ENCODE assay signal across 8 cellular contexts in the genomic region with DNA sequence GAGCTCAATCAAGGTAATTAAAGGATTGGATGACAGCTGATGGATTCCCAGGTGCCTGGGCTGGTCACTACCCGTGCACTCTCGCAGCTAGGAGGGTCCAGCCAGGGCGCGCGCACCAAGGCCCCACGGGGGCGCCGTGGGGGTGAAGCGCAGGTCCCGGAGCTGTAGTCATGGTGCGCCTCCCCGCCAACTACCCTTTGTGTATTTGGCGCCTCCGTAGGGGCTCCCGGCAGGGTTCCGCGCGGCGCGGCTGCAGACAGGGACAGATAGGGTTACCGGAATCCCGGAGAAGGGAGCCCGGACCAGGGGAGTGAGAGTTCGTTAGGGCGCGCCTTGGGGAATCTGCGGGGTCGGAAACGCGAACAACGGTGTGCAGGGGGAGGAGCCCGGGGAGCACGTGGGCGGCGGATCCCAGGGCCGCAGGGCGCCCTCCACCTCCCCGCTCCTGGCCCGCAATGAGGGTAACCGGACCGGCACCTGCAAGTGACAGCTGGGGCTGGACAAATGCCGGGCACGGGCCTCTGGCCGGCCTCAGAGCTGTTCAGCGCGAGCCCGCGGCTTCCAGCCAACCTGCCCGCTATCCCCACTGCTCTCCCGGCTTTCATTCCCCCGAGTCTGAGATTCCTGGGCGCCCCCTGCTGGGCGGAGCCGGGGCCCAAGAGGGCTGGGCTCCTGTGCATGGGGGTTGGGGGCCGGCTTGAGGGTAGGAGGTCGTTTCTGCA. TPM values are rescaled to one million over a fixed set of nuclear protein-coding genes. Genes with fewer than 3 reads are reported as not detected.
DNase-seq lines count a peak whose midpoint lies in the region; ATAC-seq, FAIRE-seq and TF ChIP-seq lines count a peak whose summit lies in the region.

No MANE protein-coding gene starts in this region.

- no peak overlapping the region for H3K4ac ChIP-seq in IMR-90 (ENCODE audit: low read depth, low read length)

- no peak overlapping the region for H2BK20ac ChIP-seq in IMR-90 (ENCODE audit: low read depth, low read length)

- intact Hi-C loops in IMR-90 (cut with micrococcal nuclease), result loop anchor here (1.0 to 5.0 kb wide), 4 partner anchors 49 to 152 kb away; a partner anchor contains a TSS

- dilution Hi-C loops in IMR-90 (cut with HindIII; ENCODE audit: low sequenced_read_pairs, unreplicated experiment), result no loop called here

- peaks cover 33% of the 10 kb centered on the region for H3F3A ChIP-seq in neural progenitor cell (ENCODE audit: low read depth)

- no peaks in the 10 kb centered on the region for H3K9me3 ChIP-seq in IMR-90 (ENCODE audit: control insufficient read depth, insufficient read depth, low read length)
- no peaks in the 10 kb centered on the region for H3K9me3 ChIP-seq in RWPE2 (ENCODE audit: severe bottlenecking)
- H3K9me3 ChIP-seq in neural progenitor cell (ENCODE audit: low read depth), result no peaks in the 10 kb centered on the region
- no peaks in the 10 kb centered on the region for H3K9me3 ChIP-seq in stomach smooth muscle (ENCODE audit: control insufficient read depth in 2 of 2, low read length in 2 of 2)

- no peak overlapping the region for H2BK5ac ChIP-seq in IMR-90 (ENCODE audit: low read depth, low read length, poor library complexity, severe bottlenecking)

- H3K4me3 Mint-ChIP-seq in neural progenitor cell, result peak overlapping the region; percentile 80

- TF ChIP-seq POLR2A in GM12891 (IDR thresholded peaks at IDR 0.05; ENCODE audit: low read depth, low read length) (no peak), IMR-90 (IDR thresholded peaks at IDR 0.05; ENCODE audit: low read depth, low read length) (no peak)

- ATAC-seq in IMR-90 (ENCODE audit: low read depth) (peak; percentile 94), RWPE2 (ENCODE audit: low read depth) (peak; percentile 80), foreskin keratinocyte (peak; percentile 72), HG03520 (IDR thresholded peaks at IDR 0.05; ENCODE audit: unreplicated experiment) (no peak)

- H3K9ac ChIP-seq in IMR-90 (ENCODE audit: low read depth, low read length) (0 out of 2 replicates have a peak overlapping the region, but pooled peaks have one; percentile 6), neural progenitor cell (no peak overlapping the region), stomach smooth muscle (ENCODE audit: low read length in 2 of 2) (peak overlapping the region in 1 of 2 donors; percentile 53)

- H3K36me3 Mint-ChIP-seq in neural progenitor cell, result no peaks in the 10 kb centered on the region

- no peak overlapping the region for H2AK5ac ChIP-seq in IMR-90 (ENCODE audit: low read depth, low read length)

- H4K91ac ChIP-seq in IMR-90 (ENCODE audit: insufficient read depth, low read depth, low read length), result no peak overlapping the region

- H3K56ac ChIP-seq in IMR-90 (ENCODE audit: extremely low read depth, insufficient read depth, low read length), result no peak overlapping the region

- H3K4me1 Mint-ChIP-seq in neural progenitor cell, result peaks cover 17% of the 10 kb centered on the region

- 0 out of 2 replicates have a peak overlapping the region, but pooled peaks have one; percentile 3 for H3K23ac ChIP-seq in IMR-90 (ENCODE audit: low read depth, low read length)

- 0% methylated on average over 25 of the region's 56 CpGs; no CpG with 5 or more reads in 1 of the 2 experiments for WGBS in IMR-90 (ENCODE audit: extremely low coverage in 2 of 2, insufficient read length in 1 of 2), 2 experiments

- no peak overlapping the region for H3K18ac ChIP-seq in IMR-90 (ENCODE audit: low read depth, low read length)

- TF ChIP-seq CTCF in IMR-90 (conservative IDR thresholded peaks at IDR 0.05; ENCODE audit: low read depth, low read length) (peak; percentile 84), RWPE2 (IDR thresholded peaks at IDR 0.05; ENCODE audit: poor library complexity, severe bottlenecking) (peak; percentile 86), foreskin keratinocyte (conservative IDR thresholded peaks at IDR 0.05) (peak; percentile 85), neural progenitor cell (IDR thresholded peaks at IDR 0.05) (peak; percentile 77)

- H3K36me3 ChIP-seq in IMR-90 (ENCODE audit: control insufficient read depth, insufficient read depth, low read length), result no peaks in the 10 kb centered on the region
- no peaks in the 10 kb centered on the region for H3K36me3 ChIP-seq in RWPE2 (ENCODE audit: low read depth)
- H3K36me3 ChIP-seq in neural progenitor cell, result no peaks in the 10 kb centered on the region
- H3K36me3 ChIP-seq in stomach smooth muscle (ENCODE audit: control insufficient read depth in 2 of 2, insufficient read depth in 2 of 2, low read length in 2 of 2), result no peaks in the 10 kb centered on the region

- in situ Hi-C loops in IMR-90 (cut with MboI; ENCODE audit: low sequenced_read_pairs), result loop anchor here (5.0 kb wide), 1 partner anchor 154 kb away; no protein-coding TSS in a partner anchor

- H4K5ac ChIP-seq in IMR-90 (ENCODE audit: low read depth, low read length), result no peak overlapping the region

- H3K27ac ChIP-seq in IMR-90 (ENCODE audit: insufficient read depth, low read length) (no peak overlapping the region), RWPE2 (ENCODE audit: poor library complexity, severe bottlenecking) (no peak overlapping the region), foreskin keratinocyte (no peak overlapping the region), neural progenitor cell (peak overlapping the region; percentile 60), stomach smooth muscle (ENCODE audit: low read length) (no peak overlapping the region)

- peak overlapping the region in 1 of 2 experiments; percentile 54; a peak in 1 of 4 replicates for H4K8ac ChIP-seq in IMR-90 (ENCODE audit: low read depth in 2 of 2, low read length in 2 of 2)

- H3K14ac ChIP-seq in IMR-90 (replicated peaks; ENCODE audit: low read depth, low read length), result no peak overlapping the region

- FAIRE-seq in GM12891 (lab: Jason Lieb, UNC), result peak; percentile 90

- H3K9me3 Mint-ChIP-seq in neural progenitor cell, result no peaks in the 10 kb centered on the region

- TF ChIP-seq RAD21 in IMR-90 (IDR thresholded peaks at IDR 0.05; ENCODE audit: low read length), result peak; percentile 76

- no peaks in the 10 kb centered on the region; a peak in 1 of 4 replicates for H3K79me1 ChIP-seq in IMR-90 (ENCODE audit: low read depth in 1 of 2, low read length in 2 of 2)

- H2AFZ ChIP-seq in IMR-90 (replicated peaks; ENCODE audit: low read length, poor library complexity) (peak overlapping the region; percentile 94), neural progenitor cell (replicated peaks) (peak overlapping the region; percentile 65)

- no peaks in the 10 kb centered on the region for H3K79me2 ChIP-seq in neural progenitor cell (ENCODE audit: low read depth)

- peak; percentile 81 for DNase-seq in GM12891 (ENCODE audit: insufficient read length, low spot score)
- DNase-seq in IMR-90, result peak; percentile 49
- no peak for DNase-seq in RWPE2 (ENCODE audit: low spot score)
- DNase-seq in activated gamma-delta T cell treated with Interleukin-2 at 50 U/mL for 16 hours, result peak; percentile 57
- DNase-seq in foreskin keratinocyte, result peak in 1 of 2 donors; percentile 43
- peak; percentile 92 for DNase-seq in neural progenitor cell (ENCODE audit: low spot score)

- H3K4me3 ChIP-seq in IMR-90 (ENCODE audit: insufficient read depth, low read depth, low read length) (peak overlapping the region; percentile 35), RWPE2 (ENCODE audit: severe bottlenecking) (peak overlapping the region; percentile 36), neural progenitor cell (peak overlapping the region; percentile 58), stomach smooth muscle (ENCODE audit: low read length in 2 of 2) (peak overlapping the region; percentile 60 to 77)

- H3K4me2 ChIP-seq in IMR-90 (ENCODE audit: low read depth, low read length), result peak overlapping the region; percentile 66
- H3K4me2 ChIP-seq in neural progenitor cell, result peak overlapping the region; percentile 91

- no peak overlapping the region for H2BK15ac ChIP-seq in IMR-90 (ENCODE audit: low read depth, low read length)

- H3K9me1 ChIP-seq in IMR-90 (ENCODE audit: insufficient read depth, low read length), result peaks cover 3% of the 10 kb centered on the region; the same call in 1 of the 2 replicates

- H3K4me1 ChIP-seq in IMR-90 (ENCODE audit: control insufficient read depth, insufficient read depth, low read length), result no peaks in the 10 kb centered on the region
- H3K4me1 ChIP-seq in RWPE2 (ENCODE audit: insufficient read depth, poor library complexity, severe bottlenecking), result no peaks in the 10 kb centered on the region
- no peaks in the 10 kb centered on the region for H3K4me1 ChIP-seq in foreskin keratinocyte
- H3K4me1 ChIP-seq in neural progenitor cell, result peaks cover 11% of the 10 kb centered on the region
- peaks cover 14% of the 10 kb centered on the region for H3K4me1 ChIP-seq in stomach smooth muscle (ENCODE audit: control insufficient read depth, insufficient read depth, low read length)

- peak overlapping the region; percentile 90 for H2AK9ac ChIP-seq in IMR-90 (replicated peaks; ENCODE audit: low read depth, low read length, poor library complexity)

- no peaks in the 10 kb centered on the region for H3K27me3 Mint-ChIP-seq in neural progenitor cell (ENCODE audit: insufficient read depth, low read depth)

- H3K27me3 ChIP-seq in IMR-90 (ENCODE audit: control insufficient read depth, insufficient read depth, low read length), result no peaks in the 10 kb centered on the region
- no peaks in the 10 kb centered on the region for H3K27me3 ChIP-seq in RWPE2 (ENCODE audit: insufficient read depth, poor library complexity, severe bottlenecking)
- no peaks in the 10 kb centered on the region for H3K27me3 ChIP-seq in foreskin keratinocyte
- no peaks in the 10 kb centered on the region for H3K27me3 ChIP-seq in neural progenitor cell
- H3K27me3 ChIP-seq in stomach smooth muscle (ENCODE audit: control insufficient read depth in 1 of 2, insufficient read depth in 2 of 2, low read length in 2 of 2), result no peaks in the 10 kb centered on the region

- CTCF ChIA-PET in IMR-90 (lab: Yijun Ruan, JAX), result interaction anchor here (0.6 to 1.3 kb wide), 7 partner anchors 8 to 239 kb away, joined by 3 to 5 read pairs (median 3); a partner anchor contains a TSS

- H4K20me1 ChIP-seq in IMR-90 (ENCODE audit: insufficient read depth, low read length) (no peaks in the 10 kb centered on the region; the same call in 1 of the 2 replicates), neural progenitor cell (ENCODE audit: low read depth) (no peaks in the 10 kb centered on the region)

- no peak overlapping the region for H2BK120ac ChIP-seq in IMR-90 (ENCODE audit: low read depth, low read length)

- H3K27ac Mint-ChIP-seq in neural progenitor cell, result peak overlapping the region; percentile 59

- no TSS peak for BruUV-seq in IMR-90 (replicated peaks; lab: Mats Ljungman, UMichigan)

- POLR2A ChIA-PET in IMR-90 (lab: Charles Lee; ENCODE audit: unreplicated experiment), result interaction anchor here (0.5 to 1.2 kb wide), 2 partner anchors 8 to 15 kb away, joined by 4 read pairs; a partner anchor contains a TSS

RNA-seq across cellular contexts. Expression of a gene that starts 3.4 kb away (rescaled TPM):
- polyA plus RNA-seq in GM12891 (2012; ENCODE audit: low read depth, missing spikeins), result 0.36 TPM
- not detected in 2 replicates for total RNA-seq in IMR-90 (2012; rRNA removed)
- 0.09 TPM in 2 replicates for polyA plus RNA-seq in IMR-90 (2012; rRNA removed)
- 0.02 TPM in 1 of 2 replicates, not detected in the other for polyA plus RNA-seq in IMR-90 (2012; cell fraction: cytosol; rRNA removed)
- polyA plus RNA-seq in IMR-90 (2012; cell fraction: nucleus; rRNA removed; ENCODE audit: low replicate concordance), result 0.66 and 0.70 TPM in 2 replicates
- total RNA-seq in foreskin keratinocyte, result not detected in 2 replicates
- polyA plus RNA-seq in foreskin keratinocyte, result not detected in 2 replicates
- 0.22 and 0.56 TPM in 2 replicates for total RNA-seq in neural progenitor cell (ENCODE audit: low replicate concordance)

RNA-seq across cellular contexts. Expression of a gene that starts 8.1 kb away (rescaled TPM):
- polyA plus RNA-seq in GM12891 (2012; ENCODE audit: low read depth, missing spikeins), result 15.6 TPM
- total RNA-seq in IMR-90 (2012; rRNA removed) (1.1 and 3.2 TPM in 2 replicates), foreskin keratinocyte (5.7 and 6.0 TPM in 2 replicates), neural progenitor cell (ENCODE audit: low replicate concordance) (1.8 and 8.9 TPM in 2 replicates)
- polyA plus RNA-seq in IMR-90 (2012; rRNA removed) (14.2 and 20.8 TPM in 2 replicates), foreskin keratinocyte (14.0 and 15.7 TPM in 2 replicates)
- polyA plus RNA-seq in IMR-90 (2012; cell fraction: cytosol; rRNA removed), result 28.7 and 38.5 TPM in 2 replicates
- 35.8 and 108 TPM in 2 replicates for polyA plus RNA-seq in IMR-90 (2012; cell fraction: nucleus; rRNA removed; ENCODE audit: low replicate concordance)
